ENCODE assay signal across 1 cellular context in genomic region chr6:167077241-167077932, GRCh38.
A peak's percentile ranks its signal among the peaks of the same experiment; 100 is the strongest.
TF ChIP-seq lines count a peak whose summit lies in the region.

No MANE protein-coding gene starts in this region.

TF ChIP-seq in HepG2, 621 proteins besides CTCF, POLR2A, EP300 and RAD21 (continued from another document and continues in another):
- TF ChIP-seq ZNF580 (CRISPR knock-in tag; IDR thresholded peaks at IDR 0.05; ENCODE audit: borderline replicate concordance, low read depth) (no peak), CREM (IDR thresholded peaks at IDR 0.05) (no peak; the same call in 1 of the 2 replicates), CREM (CRISPR knock-in tag; IDR thresholded peaks at IDR 0.05) (no peak), FOXA3 (CRISPR knock-in tag; IDR thresholded peaks at IDR 0.05) (peak; percentile 90), MIXL1 (CRISPR knock-in tag; IDR thresholded peaks at IDR 0.05) (peak; percentile 71; the same call in 1 of the 2 replicates), SIN3B (IDR thresholded peaks at IDR 0.05; ENCODE audit: low read length) (no peak), ZNF567 (CRISPR knock-in tag; IDR thresholded peaks at IDR 0.05; ENCODE audit: borderline replicate concordance) (no peak), ZBTB21 (CRISPR knock-in tag; IDR thresholded peaks at IDR 0.05) (no peak), ZNF136 (CRISPR knock-in tag; IDR thresholded peaks at IDR 0.05; ENCODE audit: low read depth) (0 out of 2 replicates have a peak, but pooled peaks have one; percentile 47), ZNF800 (CRISPR knock-in tag; IDR thresholded peaks at IDR 0.05) (peak; percentile 79), ZNF512 (CRISPR knock-in tag; IDR thresholded peaks at IDR 0.05) (no peak), ZFY (CRISPR knock-in tag; IDR thresholded peaks at IDR 0.05) (peak; percentile 69), PCBP1 (IDR thresholded peaks at IDR 0.05; ENCODE audit: borderline replicate concordance, low read depth, low read length) (no peak), ZIK1 (CRISPR knock-in tag; IDR thresholded peaks at IDR 0.05; ENCODE audit: borderline replicate concordance, low read depth) (0 out of 2 replicates have a peak, but pooled peaks have one; percentile 30), SP4 (CRISPR knock-in tag; IDR thresholded peaks at IDR 0.05) (no peak), PRMT3 (CRISPR knock-in tag; IDR thresholded peaks at IDR 0.05; ENCODE audit: borderline replicate concordance, low read depth) (no peak), ZNF501 (CRISPR knock-in tag; IDR thresholded peaks at IDR 0.05) (peak; percentile 59; the same call in 1 of the 2 replicates), HIC2 (CRISPR knock-in tag; IDR thresholded peaks at IDR 0.05; ENCODE audit: low read depth) (no peak), ARNT (IDR thresholded peaks at IDR 0.05) (no peak), ESRRA (CRISPR knock-in tag; IDR thresholded peaks at IDR 0.05; ENCODE audit: low read depth) (peak; percentile 68), FOXA1 (IDR thresholded peaks at IDR 0.05) (no peak), FOXA1 (CRISPR knock-in tag; IDR thresholded peaks at IDR 0.05) (peak; percentile 83), ZNF44 (CRISPR knock-in tag; IDR thresholded peaks at IDR 0.05) (peak; percentile 73; the same call in 1 of the 2 replicates), PRDM15 (CRISPR knock-in tag; IDR thresholded peaks at IDR 0.05) (no peak), ZSCAN5A (CRISPR knock-in tag; IDR thresholded peaks at IDR 0.05; ENCODE audit: borderline replicate concordance) (peak; percentile 29; the same call in 1 of the 2 replicates), ZNF253 (CRISPR knock-in tag; IDR thresholded peaks at IDR 0.05; ENCODE audit: borderline replicate concordance) (no peak), SAP130 (CRISPR knock-in tag; IDR thresholded peaks at IDR 0.05; ENCODE audit: low read depth) (peak; percentile 69), DRAP1 (CRISPR knock-in tag; IDR thresholded peaks at IDR 0.05) (0 out of 2 replicates have a peak, but pooled peaks have one; percentile 9), TFAP4 (IDR thresholded peaks at IDR 0.05; ENCODE audit: borderline replicate concordance, low read depth) (peak; percentile 75; the same call in 1 of the 2 replicates), TBX2 (CRISPR knock-in tag; IDR thresholded peaks at IDR 0.05; ENCODE audit: borderline replicate concordance) (peak; percentile 51; the same call in 1 of the 2 replicates), ZNF205 (CRISPR knock-in tag; IDR thresholded peaks at IDR 0.05) (peak; percentile 65; the same call in 1 of the 2 replicates), FOXC1 (CRISPR knock-in tag; IDR thresholded peaks at IDR 0.05; ENCODE audit: borderline replicate concordance) (0 out of 2 replicates have a peak, but pooled peaks have one; percentile 51), AHDC1 (CRISPR knock-in tag; IDR thresholded peaks at IDR 0.05; ENCODE audit: borderline replicate concordance) (peak; percentile 61; the same call in 1 of the 2 replicates), ARID5B (CRISPR knock-in tag; IDR thresholded peaks at IDR 0.05) (peak; percentile 64), NR3C1 (CRISPR knock-in tag; IDR thresholded peaks at IDR 0.05) (no peak)
